8 cellular contexts compared by ENCODE assay signal in genomic region chr15:50884583-50884982, GRCh38. TPM values are rescaled to one million over a fixed set of nuclear protein-coding genes. Genes with fewer than 3 reads are reported as not detected.
A peak's percentile ranks its signal among the peaks of the same experiment; 100 is the strongest.
DNase-seq lines count a peak whose midpoint lies in the region; ATAC-seq and TF ChIP-seq lines count a peak whose summit lies in the region.

No MANE protein-coding gene starts in this region.

- peaks cover 4% of the 10 kb centered on the region for H3K27me3 Mint-ChIP-seq in nephron (ENCODE audit: low read depth)

- no peak overlapping the region for H3K4me3 Mint-ChIP-seq in nephron

- peaks cover 3% of the 10 kb centered on the region for H3K9me3 Mint-ChIP-seq in nephron

- ATAC-seq in HG03139 (IDR thresholded peaks at IDR 0.05; ENCODE audit: unreplicated experiment) (no peak), HG03095 (IDR thresholded peaks at IDR 0.05; ENCODE audit: unreplicated experiment) (no peak), HG02852 (IDR thresholded peaks at IDR 0.05; ENCODE audit: unreplicated experiment) (no peak)

- H3K9me3 ChIP-seq in MG63 = 0 out of 2 replicates have a peak, but pooled peaks cover 3% of the 10 kb centered on the region

- POLR2A ChIA-PET in BJ (lab: Charles Lee) = interaction anchor here (0.6 to 0.7 kb wide), 2 partner anchors 8 to 222 kb away, joined by 3 to 5 read pairs; no protein-coding TSS in a partner anchor

- H3K36me3 ChIP-seq in BJ (ENCODE audit: control insufficient read depth, insufficient read depth, low read length) (no peaks in the 10 kb centered on the region), MG63 (no peaks in the 10 kb centered on the region)

- H3K27ac Mint-ChIP-seq in nephron = peak overlapping the region; percentile 38 to 79 (median 72)

- CTCF ChIA-PET in BJ (lab: Yijun Ruan, JAX) = interaction anchor here (0.6 to 2.2 kb wide), 9 partner anchors 11 to 210 kb away, joined by 3 to 7 read pairs (median 5); partner anchors contain the start of gene AP4E1

- peaks cover 13% of the 10 kb centered on the region for H3K4me1 Mint-ChIP-seq in nephron

- no peaks in the 10 kb centered on the region for H3K27me3 ChIP-seq in BJ (ENCODE audit: control insufficient read depth, insufficient read depth, low read length)
- no peaks in the 10 kb centered on the region for H3K27me3 ChIP-seq in MG63

- TF ChIP-seq CTCF in BJ (IDR thresholded peaks at IDR 0.05; ENCODE audit: insufficient read depth, low read depth, low read length) = no peak
- TF ChIP-seq CTCF in choroid plexus epithelial cell (conservative IDR thresholded peaks at IDR 0.05; ENCODE audit: low read depth, low read length) = no peak
- TF ChIP-seq CTCF in nephron (IDR thresholded peaks at IDR 0.05; ENCODE audit: unreplicated experiment in 3 of 3) = no peak

- H3K36me3 Mint-ChIP-seq in nephron (ENCODE audit: low read depth) = peaks cover 3% of the 10 kb centered on the region

- peak; percentile 54 for DNase-seq in BJ (ENCODE audit: low read depth)
- DNase-seq in MG63 = peak; percentile 47
- peak; percentile 35 for DNase-seq in choroid plexus epithelial cell (ENCODE audit: low read depth)
- no peak for DNase-seq in HUDEP-2 (lab: John Stamatoyannopoulos, UW; ENCODE audit: unreplicated experiment in 76 of 76)

- H3K4me3 ChIP-seq in BJ (ENCODE audit: low read depth, low read length) (no peak overlapping the region), MG63 (no peak overlapping the region), choroid plexus epithelial cell (ENCODE audit: low read depth, low read length) (no peak overlapping the region)

RNA-seq across cellular contexts. Expression of gene AP4E1, which starts 23.9 kb away (rescaled TPM):
- polyA plus RNA-seq in BJ (2011; rRNA removed) = 1.8 and 4.2 TPM in 2 replicates
- polyA minus RNA-seq in BJ (2011; rRNA and poly(A)+ RNA removed) = 3.2 and 3.7 TPM in 2 replicates
- total RNA-seq in MG63 (2014; rRNA removed; shearing (Covaris generic); ENCODE audit: low replicate concordance) = 10.8 and 15.1 TPM in 2 replicates

Comparison
In these comparisons a context has a peak if more than half of its experiments do, and no peak if none do; other contexts are left out.
1. DNase-seq: peak in BJ (single experiment), MG63 (single experiment) and choroid plexus epithelial cell (single experiment); none in HUDEP-2 (0 of 76).